ENCODE assay signal across 24 cellular contexts in genomic region chr1:210942513-210942912, GRCh38.
"Had no signal": no experiment of that assay in that cellular context is flagged by ENCODE, and none has a peak within 500 bp of the region (broad histone marks: within the 10 kb centered on the region; RNA-seq: fewer than 3 reads in every experiment).

No MANE protein-coding gene starts in this region.

- H2AFZ ChIP-seq: hepatocyte had no signal

- H3K9me3 ChIP-seq: esophagus muscularis mucosa, gastroesophageal sphincter, heart left ventricle, left lung, lower lobe of right lung, mucosa of descending colon had no signal

- H3K27ac ChIP-seq: coronary artery, esophagus muscularis mucosa, foreskin keratinocyte, gastroesophageal sphincter, heart left ventricle, hepatocyte, left lung, lower lobe of right lung had no signal

- DNase-seq: dermis blood vessel endothelial cell; dorsolateral prefrontal cortex; effector CD4-positive, alpha-beta T cell; effector memory CD4-positive, alpha-beta T cell; foreskin keratinocyte; heart left ventricle; hypothalamus; immature natural killer cell; islet precursor cell; kidney; kidney glomerular epithelial cell; left colon; left lung; lower lobe of right lung; mesenchymal stem cell; mucosa of descending colon; naive B cell had no signal

- H3K4me2 ChIP-seq: hepatocyte had no signal

- H3K27me3 ChIP-seq: dorsolateral prefrontal cortex, esophagus muscularis mucosa, foreskin keratinocyte, gastroesophageal sphincter, heart left ventricle, hepatocyte, left lung had no signal

- FAIRE-seq: colon, endothelial cell of umbilical vein, frontal cortex, kidney had no signal

- H3K36me3 ChIP-seq: esophagus muscularis mucosa, gastroesophageal sphincter, heart left ventricle, left lung, lower lobe of right lung had no signal

- ATAC-seq: foreskin keratinocyte, gastroesophageal sphincter, heart left ventricle, left colon, left lung, lower lobe of right lung, mucosa of descending colon had no signal

- H3K4me1 ChIP-seq: esophagus muscularis mucosa, foreskin keratinocyte, gastroesophageal sphincter, heart left ventricle, left lung, lower lobe of right lung had no signal

- H3K79me2 ChIP-seq: hepatocyte had no signal

- H3K4me3 ChIP-seq: coronary artery, dorsolateral prefrontal cortex, esophagus muscularis mucosa, gastroesophageal sphincter, heart left ventricle, hepatocyte, left lung, lower lobe of right lung, mucosa of descending colon had no signal
